In genomic region chr17:81703747-81704654, GRCh38 we compare ENCODE assay signal across 8 cellular contexts. TPM values are rescaled to one million over a fixed set of nuclear protein-coding genes. Genes with fewer than 3 reads are reported as not detected.
DNase-seq lines count a peak whose midpoint lies in the region; ATAC-seq and TF ChIP-seq lines count a peak whose summit lies in the region.

No MANE protein-coding gene starts in this region.

- H3K27ac Mint-ChIP-seq in activated T-helper 2 cell treated with anti-CD3 and anti-CD28 coated beads, Interferon-gamma antibody, Interleukin-2, Interleukin-4, amounts not matched to agents 10 μg/mL and 5 μg/mL and 100 μg/mL, durations not matched to agents 14 hours and 24 hours and 36 hours: peak overlapping the region; percentile 38

- peaks cover 69% of the 10 kb centered on the region for H3K36me3 Mint-ChIP-seq in activated T-helper 2 cell treated with anti-CD3 and anti-CD28 coated beads, Interferon-gamma antibody, Interleukin-2, Interleukin-4, amounts not matched to agents 10 μg/mL and 5 μg/mL and 100 μg/mL, durations not matched to agents 14 hours and 24 hours and 36 hours (ENCODE audit: low read depth)

- no peak for TF ChIP-seq POLR2A in heart left ventricle (IDR thresholded peaks at IDR 0.05)

- H3K27me3 Mint-ChIP-seq in activated T-helper 2 cell treated with anti-CD3 and anti-CD28 coated beads, Interferon-gamma antibody, Interleukin-2, Interleukin-4, amounts not matched to agents 10 μg/mL and 5 μg/mL and 100 μg/mL, durations not matched to agents 14 hours and 24 hours and 36 hours (ENCODE audit: low read depth): no peaks in the 10 kb centered on the region

- H3K27me3 ChIP-seq in heart left ventricle (no peaks in the 10 kb centered on the region), iPS-20b (ENCODE audit: insufficient read depth, low read length) (no peaks in the 10 kb centered on the region), subcutaneous abdominal adipose tissue (ENCODE audit: control insufficient read depth in 5 of 5, insufficient read depth in 4 of 5, low read length in 5 of 5) (no peaks in the 10 kb centered on the region)

- H3K9me3 ChIP-seq in heart left ventricle: no peaks in the 10 kb centered on the region
- H3K9me3 ChIP-seq in iPS-20b (ENCODE audit: insufficient read depth, low read depth, low read length): no peaks in the 10 kb centered on the region
- H3K9me3 ChIP-seq in subcutaneous abdominal adipose tissue (ENCODE audit: control insufficient read depth in 5 of 5, low read length in 5 of 5): no peaks in the 10 kb centered on the region

- H3K36me3 ChIP-seq in heart left ventricle (peaks cover 0 to 74% (median 59%) of the 10 kb centered on the region in 9 donors), iPS-20b (ENCODE audit: insufficient read depth, low read depth, low read length) (peaks cover 53% of the 10 kb centered on the region), subcutaneous abdominal adipose tissue (ENCODE audit: control insufficient read depth in 5 of 5, insufficient read depth in 5 of 5, low read length in 5 of 5) (peaks cover 0 to 54% (median 46%) of the 10 kb centered on the region in 5 donors)

- peaks cover 13% of the 10 kb centered on the region for H3K4me1 Mint-ChIP-seq in activated T-helper 2 cell treated with anti-CD3 and anti-CD28 coated beads, Interferon-gamma antibody, Interleukin-2, Interleukin-4, amounts not matched to agents 10 μg/mL and 5 μg/mL and 100 μg/mL, durations not matched to agents 14 hours and 24 hours and 36 hours (ENCODE audit: low read depth)

- peak overlapping the region; percentile 41 to 97 (median 92) for H3K27ac ChIP-seq in heart left ventricle
- peak overlapping the region; percentile 81 for H3K27ac ChIP-seq in iPS-20b (ENCODE audit: low read length)
- peak overlapping the region; percentile 93 for H3K27ac ChIP-seq in subcutaneous abdominal adipose tissue (ENCODE audit: low read depth, low read length)

- H3K4me3 ChIP-seq in heart left ventricle: peak overlapping the region; percentile 66 to 99 (median 88)
- H3K4me3 ChIP-seq in iPS-20b (ENCODE audit: low read length): peak overlapping the region; percentile 97
- H3K4me3 ChIP-seq in subcutaneous abdominal adipose tissue (ENCODE audit: low read depth in 1 of 5, low read length in 5 of 5): peak overlapping the region; percentile 60 to 94 (median 89)

- intact Hi-C loops in heart left ventricle (cut with DNase I): no loop called here
- intact Hi-C loops in Right ventricle myocardium inferior (cut with DNase I): no loop called here
- intact Hi-C loops in activated T-helper 2 cell treated with anti-CD3 and anti-CD28 coated beads, Interferon-gamma antibody, Interleukin-2, Interleukin-4, amounts not matched to agents 10 μg/mL and 5 μg/mL and 100 μg/mL, durations not matched to agents 14 hours and 24 hours and 36 hours (cut with micrococcal nuclease): loop anchor here (1.0 to 5.0 kb wide), 2 partner anchors 8 to 37 kb away; partner anchors contain the start of genes CCDC137, OXLD1 and SLC25A10

- peak overlapping the region; percentile 98 for H3K4me3 Mint-ChIP-seq in activated T-helper 2 cell treated with anti-CD3 and anti-CD28 coated beads, Interferon-gamma antibody, Interleukin-2, Interleukin-4, amounts not matched to agents 10 μg/mL and 5 μg/mL and 100 μg/mL, durations not matched to agents 14 hours and 24 hours and 36 hours (ENCODE audit: low read depth)

- peaks cover 0 to 36% (median 28%) of the 10 kb centered on the region in 12 donors for H3K4me1 ChIP-seq in heart left ventricle
- H3K4me1 ChIP-seq in iPS-20b (ENCODE audit: insufficient read depth, low read length): no peaks in the 10 kb centered on the region; the same call in 1 of the 2 replicates
- H3K4me1 ChIP-seq in subcutaneous abdominal adipose tissue (ENCODE audit: control insufficient read depth in 5 of 5, insufficient read depth in 5 of 5, low read length in 5 of 5): peaks cover 4 to 46% (median 36%) of the 10 kb centered on the region in 5 donors

- H3K9ac ChIP-seq in iPS-20b (ENCODE audit: low read depth, low read length): peak overlapping the region; percentile 96
- H3K9ac ChIP-seq in subcutaneous abdominal adipose tissue (ENCODE audit: low read length in 5 of 5): peak overlapping the region in 4 of 5 donors; percentile 95 to 100 (median 98)

- no peak for TF ChIP-seq CTCF in heart left ventricle (IDR thresholded peaks at IDR 0.05)

- no peak for DNase-seq in heart left ventricle
- no peak for DNase-seq in Right ventricle myocardium inferior (ENCODE audit: missing footprints)
- no peak for DNase-seq in activated T-helper 2 cell treated with anti-CD3 and anti-CD28 coated beads, Interferon-gamma antibody, Interleukin-2, Interleukin-4, amounts not matched to agents 10 μg/mL and 5 μg/mL and 100 μg/mL, durations not matched to agents 14 hours and 24 hours and 36 hours (ENCODE audit: low spot score)
- no peak for DNase-seq in AG08395 (ENCODE audit: low spot score)
- no peak for DNase-seq in islet precursor cell

- no peaks in the 10 kb centered on the region for H3K9me3 Mint-ChIP-seq in activated T-helper 2 cell treated with anti-CD3 and anti-CD28 coated beads, Interferon-gamma antibody, Interleukin-2, Interleukin-4, amounts not matched to agents 10 μg/mL and 5 μg/mL and 100 μg/mL, durations not matched to agents 14 hours and 24 hours and 36 hours

- WGBS in heart left ventricle, 4 donors: 21 to 26% (median 23%) methylated on average over 20 to 27 of the region's 27 CpGs

- ATAC-seq in heart left ventricle (peak in 1 of 4 donors; percentile 23), Right ventricle myocardium inferior (no peak), HG02642 (IDR thresholded peaks at IDR 0.05; ENCODE audit: poor library complexity, unreplicated experiment) (no peak)

RNA-seq across cellular contexts. Expression of gene MRPL12, which starts 0.8 kb away (rescaled TPM):
- 100 to 1,000 TPM in 8 of 9 donors, 10 to 100 TPM in 1; 98.8 to 182 (median 133) TPM for total RNA-seq in heart left ventricle
- 100 to 1,000 TPM; 343 to 525 TPM for polyA plus RNA-seq in heart left ventricle
- 177 TPM for total RNA-seq in Right ventricle myocardium inferior
- 175 and 179 TPM in 2 replicates for total RNA-seq in activated T-helper 2 cell treated with anti-CD3 and anti-CD28 coated beads, Interferon-gamma antibody, Interleukin-2, Interleukin-4, amounts not matched to agents 10 μg/mL and 5 μg/mL and 100 μg/mL, durations not matched to agents 14 hours and 24 hours and 36 hours

RNA-seq across cellular contexts. Expression of gene SLC25A10, which starts 8.1 kb away (rescaled TPM):
- total RNA-seq in heart left ventricle (10 to 100 TPM in 2 of 9 donors, 1 to 10 TPM in 7; 7.0 to 13.6 (median 8.2) TPM), Right ventricle myocardium inferior (7.4 TPM)
- polyA plus RNA-seq in heart left ventricle: 10 to 100 TPM; 10.8 to 17.9 TPM
- total RNA-seq in activated T-helper 2 cell treated with anti-CD3 and anti-CD28 coated beads, Interferon-gamma antibody, Interleukin-2, Interleukin-4, amounts not matched to agents 10 μg/mL and 5 μg/mL and 100 μg/mL, durations not matched to agents 14 hours and 24 hours and 36 hours: 36.4 and 39.5 TPM in 2 replicates

RNA-seq across cellular contexts. Expression of gene HGS, which starts 20.2 kb away (rescaled TPM):
- total RNA-seq in heart left ventricle (10 to 100 TPM; 37.4 to 90.8 (median 40.3) TPM), Right ventricle myocardium inferior (36.6 TPM)
- 10 to 100 TPM; 53.8 to 81.4 TPM for polyA plus RNA-seq in heart left ventricle
- 130 and 134 TPM in 2 replicates for total RNA-seq in activated T-helper 2 cell treated with anti-CD3 and anti-CD28 coated beads, Interferon-gamma antibody, Interleukin-2, Interleukin-4, amounts not matched to agents 10 μg/mL and 5 μg/mL and 100 μg/mL, durations not matched to agents 14 hours and 24 hours and 36 hours

RNA-seq across cellular contexts. Expression of gene ARL16, which starts 20.4 kb away (rescaled TPM):
- total RNA-seq in heart left ventricle (10 to 100 TPM; 10.2 to 22.3 (median 13.3) TPM), Right ventricle myocardium inferior (11.9 TPM)
- polyA plus RNA-seq in heart left ventricle: 10 to 100 TPM; 22.4 to 23.6 TPM
- total RNA-seq in activated T-helper 2 cell treated with anti-CD3 and anti-CD28 coated beads, Interferon-gamma antibody, Interleukin-2, Interleukin-4, amounts not matched to agents 10 μg/mL and 5 μg/mL and 100 μg/mL, durations not matched to agents 14 hours and 24 hours and 36 hours: 33.3 and 35.0 TPM in 2 replicates

RNA-seq across cellular contexts. Expression of gene CCDC137, which starts 37.5 kb away (rescaled TPM):
- total RNA-seq in heart left ventricle (10 to 100 TPM in 1 of 9 donors, 1 to 10 TPM in 8; 3.5 to 10.1 (median 6.3) TPM), Right ventricle myocardium inferior (6.1 TPM)
- 10 to 100 TPM in 1 of 2 donors, 1 to 10 TPM in 1; 8.2 to 20.0 TPM for polyA plus RNA-seq in heart left ventricle
- total RNA-seq in activated T-helper 2 cell treated with anti-CD3 and anti-CD28 coated beads, Interferon-gamma antibody, Interleukin-2, Interleukin-4, amounts not matched to agents 10 μg/mL and 5 μg/mL and 100 μg/mL, durations not matched to agents 14 hours and 24 hours and 36 hours: 50.8 and 51.7 TPM in 2 replicates
